ENCODE assay signal across 8 cellular contexts in the genomic region with DNA sequence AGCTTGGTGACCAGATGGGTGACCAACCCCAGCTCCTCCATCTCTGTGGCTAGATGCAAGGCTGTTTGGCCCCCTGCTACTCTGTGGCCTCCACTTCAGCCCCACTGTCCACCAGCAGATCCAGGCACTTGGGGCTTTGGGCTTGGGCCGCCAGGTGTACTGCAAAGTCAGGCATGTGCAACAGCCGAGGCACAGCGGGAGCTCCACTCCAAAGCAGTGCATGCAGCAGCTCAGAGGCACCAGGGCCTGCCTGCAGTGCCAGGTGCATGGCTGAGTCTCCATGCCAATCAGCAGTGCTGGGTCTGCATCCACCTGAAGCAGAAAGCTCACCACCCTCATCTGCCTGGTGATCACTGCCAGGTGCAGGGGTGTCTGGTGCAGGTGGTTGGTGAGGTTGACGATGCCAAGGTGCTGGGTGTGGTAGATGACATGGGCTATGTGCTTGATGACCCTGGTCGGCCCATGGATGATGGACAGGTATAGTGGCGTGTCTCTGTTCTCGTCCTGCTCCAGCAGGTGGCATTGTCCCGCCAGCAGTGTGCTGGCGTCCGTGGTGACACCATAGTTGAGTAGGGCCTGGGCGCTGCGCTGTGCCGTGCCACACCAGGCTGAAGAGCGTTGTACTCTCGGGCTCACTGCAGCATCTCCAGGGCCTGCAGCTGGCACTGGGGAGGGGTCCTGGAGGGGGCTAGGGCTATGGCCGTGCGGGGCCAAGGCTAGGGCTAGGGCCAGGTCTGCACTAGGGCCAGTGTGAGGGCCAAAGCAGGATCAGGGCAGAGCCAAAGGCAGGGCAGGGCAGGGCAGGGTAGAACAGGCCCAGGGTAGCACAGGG. TPM values are rescaled to one million over a fixed set of nuclear protein-coding genes. Genes with fewer than 3 reads are reported as not detected.
A peak's percentile ranks its signal among the peaks of the same experiment; 100 is the strongest.
DNase-seq lines count a peak whose midpoint lies in the region; ATAC-seq and TF ChIP-seq lines count a peak whose summit lies in the region.

No MANE protein-coding gene starts in this region.

- peak; percentile 88 for ATAC-seq in Right ventricle myocardium superior (ENCODE audit: poor library complexity)
- peak; percentile 15 for ATAC-seq in aorta (ENCODE audit: low FRiP score)
- ATAC-seq in HG03565 (IDR thresholded peaks at IDR 0.05; ENCODE audit: unreplicated experiment), result no peak
- no peak for ATAC-seq in HG03378 (IDR thresholded peaks at IDR 0.05; ENCODE audit: unreplicated experiment)

- WGBS in aorta, 2 donors, result 90 to 92% methylated on average over 17 of the region's 17 CpGs

- peaks cover 0 to 3% (median 0%) of the 10 kb centered on the region in 3 donors for H3K27me3 Mint-ChIP-seq in immature natural killer cell (ENCODE audit: low read depth in 3 of 3)

- H3K36me3 Mint-ChIP-seq in immature natural killer cell, result no peaks in the 10 kb centered on the region

- no peak overlapping the region for H3K4me3 ChIP-seq in right atrium auricular region
- H3K4me3 ChIP-seq in epithelial cell of proximal tubule (ENCODE audit: low read depth, low read length), result no peak overlapping the region
- no peak overlapping the region for H3K4me3 ChIP-seq in aorta (ENCODE audit: low read length in 2 of 2)

- H3K9me3 Mint-ChIP-seq in immature natural killer cell, result no peaks in the 10 kb centered on the region

- TF ChIP-seq CTCF in right atrium auricular region (IDR thresholded peaks at IDR 0.05) (peak in 1 of 2 donors; percentile 48), epithelial cell of proximal tubule (conservative IDR thresholded peaks at IDR 0.05; ENCODE audit: low read depth, low read length) (peak; percentile 32)

- no peaks in the 10 kb centered on the region for H3K4me1 Mint-ChIP-seq in immature natural killer cell

- DNase-seq in Right ventricle myocardium superior (peak; percentile 60), right atrium auricular region (ENCODE audit: low spot score) (no peak), NCI-H510A (lab: John Stamatoyannopoulos, UW) (peak; percentile 60), epithelial cell of proximal tubule (ENCODE audit: low read depth) (no peak), aorta (no peak), immature natural killer cell (no peak)

- H3K36me3 ChIP-seq in right atrium auricular region, result no peaks in the 10 kb centered on the region
- H3K36me3 ChIP-seq in aorta (ENCODE audit: control insufficient read depth in 1 of 2, insufficient read depth in 2 of 2, low read length in 1 of 2), result no peaks in the 10 kb centered on the region

- H3K4me1 ChIP-seq in right atrium auricular region (no peaks in the 10 kb centered on the region), aorta (ENCODE audit: control insufficient read depth in 1 of 2, insufficient read depth in 2 of 2, low read length in 2 of 2) (no peaks in the 10 kb centered on the region)

- H3K27me3 ChIP-seq in right atrium auricular region (no peaks in the 10 kb centered on the region), aorta (ENCODE audit: control insufficient read depth in 1 of 2, insufficient read depth in 2 of 2, low read length in 1 of 2) (no peaks in the 10 kb centered on the region)

- H3K27ac Mint-ChIP-seq in immature natural killer cell, result no peak overlapping the region

- no peaks in the 10 kb centered on the region for H3K9me3 ChIP-seq in right atrium auricular region
- no peaks in the 10 kb centered on the region for H3K9me3 ChIP-seq in aorta (ENCODE audit: control insufficient read depth, low read length)

- no peak overlapping the region for H3K4me3 Mint-ChIP-seq in immature natural killer cell

- no peak overlapping the region for H3K27ac ChIP-seq in right atrium auricular region
- no peak overlapping the region for H3K27ac ChIP-seq in aorta (ENCODE audit: low read depth in 1 of 2, low read length in 2 of 2)

- intact Hi-C loops in Right ventricle myocardium superior (cut with DNase I), result loop anchor here (10.0 kb wide), 1 partner anchor 142 kb away; no protein-coding TSS in a partner anchor
- intact Hi-C loops in aorta (cut with DNase I), result no loop called here

RNA-seq across cellular contexts. Expression of gene ANKRD62, which starts 1.0 kb away (rescaled TPM):
- total RNA-seq in Right ventricle myocardium superior (not detected), right atrium auricular region (not detected), epithelial cell of proximal tubule (not detected in 2 replicates), aorta (not detected)
- polyA plus RNA-seq in aorta (not detected), immature natural killer cell (not detected)

Comparison
In these comparisons a context has a peak if more than half of its experiments do, and no peak if none do; other contexts are left out.
1. DNase-seq: peak in Right ventricle myocardium superior (single experiment) and NCI-H510A (single experiment); none in right atrium auricular region (single experiment), epithelial cell of proximal tubule (single experiment), aorta (0 of 2) and immature natural killer cell (0 of 3).
2. ATAC-seq: peak in Right ventricle myocardium superior (single experiment) and aorta (single experiment); none in HG03565 (single experiment) and HG03378 (single experiment).